8 cellular contexts compared by ENCODE assay signal in genomic region chr18:35290070-35290735, GRCh38. TPM values are rescaled to one million over a fixed set of nuclear protein-coding genes. Genes with fewer than 3 reads are reported as not detected.
DNase-seq lines count a peak whose midpoint lies in the region; ATAC-seq and TF ChIP-seq lines count a peak whose summit lies in the region.

Gene ZSCAN30, minus strand, starts transcription at chr18:35290229. Its CDS starts 25,877 bp downstream, at chr18:35264352.

- peak; percentile 95 for DNase-seq in CD14-positive monocyte (ENCODE audit: low spot score)
- peak; percentile 95 for DNase-seq in NCI-H82 (lab: John Stamatoyannopoulos, UW)
- peak; percentile 97 for DNase-seq in activated CD4-positive, alpha-beta memory T cell treated with anti-CD3 and anti-CD28 coated beads for 36 hours
- peak; percentile 92 to 98 for DNase-seq in lower leg skin (ENCODE audit: low spot score in 2 of 2)
- peak; percentile 92 to 94 for DNase-seq in stimulated activated CD4-positive, alpha-beta T cell treated with anti-CD3 and anti-CD28 coated beads, Interleukin-4, amount 100 ng/mL, for 48 hours (ENCODE audit: low read depth in 2 of 2)

- POLR2A ChIA-PET in activated CD4-positive, alpha-beta memory T cell treated with anti-CD3 and anti-CD28 coated beads for 36 hours (lab: Charles Lee), result interaction anchor here (0.6 to 3.3 kb wide), 7 partner anchors 12 to 260 kb away, joined by 3 to 15 read pairs (median 5); partner anchors contain the start of genes ZNF24 and ZNF397

- H3K9ac ChIP-seq in duodenal mucosa (ENCODE audit: low read depth in 1 of 2, low read length in 2 of 2), result peak within 1 kb of the TSS; percentile 85 to 97

- CTCF ChIA-PET in activated CD4-positive, alpha-beta memory T cell treated with anti-CD3 and anti-CD28 coated beads for 36 hours (lab: Charles Lee), result no interaction called here

- H3K4me1 ChIP-seq in duodenal mucosa (ENCODE audit: control insufficient read depth in 1 of 2, insufficient read depth in 2 of 2, low read length in 2 of 2), result peaks cover 16 to 20% of the 10 kb centered on the region in 2 donors

- TF ChIP-seq POLR2A in lower leg skin (IDR thresholded peaks at IDR 0.05), result no peak

- intact Hi-C loops in CD14-positive monocyte (cut with micrococcal nuclease), result loop anchor here (2.0 to 5.0 kb wide), 3 partner anchors 49 to 53 kb away; partner anchors contain the start of genes ZNF397 (in 2 of the 2) and ZNF24 (in 1 of the 2)
- intact Hi-C loops in activated CD4-positive, alpha-beta memory T cell treated with anti-CD3 and anti-CD28 coated beads for 36 hours (cut with micrococcal nuclease), result loop anchor here (1.0 to 5.0 kb wide), 4 partner anchors 23 to 248 kb away; partner anchors contain the start of genes MAPRE2 and ZNF24
- intact Hi-C loops in lower leg skin (cut with DNase I; ENCODE audit: low total_unique reads), result no loop called here

- H3K4me3 ChIP-seq in duodenal mucosa (ENCODE audit: low read depth in 1 of 2, low read length in 2 of 2), result peak within 1 kb of the TSS; percentile 88 to 98
- peak within 1 kb of the TSS; percentile 58 for H3K4me3 ChIP-seq in lower leg skin (ENCODE audit: low read depth, poor library complexity, severe bottlenecking)

- H3K9me3 ChIP-seq in duodenal mucosa (ENCODE audit: control insufficient read depth in 1 of 2, low read length in 2 of 2), result no peaks in the 10 kb centered on the region

- peak within 1 kb of the TSS; percentile 97 to 99 for H3K4me3 Mint-ChIP-seq in CD14-positive monocyte
- peak within 1 kb of the TSS; percentile 98 for H3K4me3 Mint-ChIP-seq in activated CD4-positive, alpha-beta memory T cell treated with anti-CD3 and anti-CD28 coated beads for 36 hours

- TF ChIP-seq CTCF in CD14-positive monocyte (IDR thresholded peaks at IDR 0.05) (no peak), lower leg skin (IDR thresholded peaks at IDR 0.05) (no peak)

- peaks cover 26 to 31% of the 10 kb centered on the region in 2 donors for H3K36me3 Mint-ChIP-seq in CD14-positive monocyte
- H3K36me3 Mint-ChIP-seq in activated CD4-positive, alpha-beta memory T cell treated with anti-CD3 and anti-CD28 coated beads for 36 hours, result peaks cover 30% of the 10 kb centered on the region

- peaks cover 2 to 13% (median 7%) of the 10 kb centered on the region in 7 donors for H3K9me3 Mint-ChIP-seq in CD14-positive monocyte
- H3K9me3 Mint-ChIP-seq in activated CD4-positive, alpha-beta memory T cell treated with anti-CD3 and anti-CD28 coated beads for 36 hours, result peaks cover 5% of the 10 kb centered on the region

- peak within 1 kb of the TSS; percentile 95 to 99 (median 97) for H3K27ac Mint-ChIP-seq in CD14-positive monocyte
- H3K27ac Mint-ChIP-seq in activated CD4-positive, alpha-beta memory T cell treated with anti-CD3 and anti-CD28 coated beads for 36 hours, result peak within 1 kb of the TSS; percentile 93

- WGBS in lower leg skin, 2 donors, result 0% methylated on average over 35 to 36 of the region's 41 CpGs

- peaks cover 0 to 4% (median 2%) of the 10 kb centered on the region in 3 donors for H3K27me3 Mint-ChIP-seq in CD14-positive monocyte (ENCODE audit: low read depth in 3 of 3)
- no peaks in the 10 kb centered on the region for H3K27me3 Mint-ChIP-seq in activated CD4-positive, alpha-beta memory T cell treated with anti-CD3 and anti-CD28 coated beads for 36 hours

- H3K4me1 Mint-ChIP-seq in CD14-positive monocyte, result peaks cover 29% of the 10 kb centered on the region
- H3K4me1 Mint-ChIP-seq in activated CD4-positive, alpha-beta memory T cell treated with anti-CD3 and anti-CD28 coated beads for 36 hours (ENCODE audit: low read depth), result peaks cover 37% of the 10 kb centered on the region

- ATAC-seq in GM19397 (IDR thresholded peaks at IDR 0.05; ENCODE audit: unreplicated experiment) (peak; percentile 95), HG03571 (IDR thresholded peaks at IDR 0.05; ENCODE audit: unreplicated experiment) (peak; percentile 91)

- H3K27me3 ChIP-seq in duodenal mucosa (ENCODE audit: control insufficient read depth in 1 of 2, insufficient read depth in 2 of 2, low read length in 2 of 2), result no peaks in the 10 kb centered on the region

- peaks cover 2 to 8% of the 10 kb centered on the region in 2 donors for H3K36me3 ChIP-seq in duodenal mucosa (ENCODE audit: control insufficient read depth in 1 of 2, insufficient read depth in 2 of 2, low read length in 2 of 2)

- peak within 1 kb of the TSS; percentile 63 for H3K27ac ChIP-seq in duodenal mucosa (ENCODE audit: low read depth, low read length)

RNA-seq across cellular contexts. Expression of gene ZSCAN30, which starts in this region (rescaled TPM):
- 1 to 10 TPM; 1.3 to 1.7 TPM for polyA plus RNA-seq in CD14-positive monocyte
- total RNA-seq in activated CD4-positive, alpha-beta memory T cell treated with anti-CD3 and anti-CD28 coated beads for 36 hours, result 10 to 100 TPM; 17.9 to 19.6 TPM
- total RNA-seq in lower leg skin, result 10 to 100 TPM in 1 of 4 donors, 1 to 10 TPM in 3; 5.5 to 18.1 (median 8.0) TPM

Comparison
In these comparisons a context has a peak if more than half of its experiments do, and no peak if none do; other contexts are left out.
1. Peak in every context shown above with its lines: DNase-seq, ATAC-seq, H3K4me3 ChIP-seq and H3K27ac ChIP-seq.